8 cellular contexts compared by ENCODE assay signal in the genomic region with DNA sequence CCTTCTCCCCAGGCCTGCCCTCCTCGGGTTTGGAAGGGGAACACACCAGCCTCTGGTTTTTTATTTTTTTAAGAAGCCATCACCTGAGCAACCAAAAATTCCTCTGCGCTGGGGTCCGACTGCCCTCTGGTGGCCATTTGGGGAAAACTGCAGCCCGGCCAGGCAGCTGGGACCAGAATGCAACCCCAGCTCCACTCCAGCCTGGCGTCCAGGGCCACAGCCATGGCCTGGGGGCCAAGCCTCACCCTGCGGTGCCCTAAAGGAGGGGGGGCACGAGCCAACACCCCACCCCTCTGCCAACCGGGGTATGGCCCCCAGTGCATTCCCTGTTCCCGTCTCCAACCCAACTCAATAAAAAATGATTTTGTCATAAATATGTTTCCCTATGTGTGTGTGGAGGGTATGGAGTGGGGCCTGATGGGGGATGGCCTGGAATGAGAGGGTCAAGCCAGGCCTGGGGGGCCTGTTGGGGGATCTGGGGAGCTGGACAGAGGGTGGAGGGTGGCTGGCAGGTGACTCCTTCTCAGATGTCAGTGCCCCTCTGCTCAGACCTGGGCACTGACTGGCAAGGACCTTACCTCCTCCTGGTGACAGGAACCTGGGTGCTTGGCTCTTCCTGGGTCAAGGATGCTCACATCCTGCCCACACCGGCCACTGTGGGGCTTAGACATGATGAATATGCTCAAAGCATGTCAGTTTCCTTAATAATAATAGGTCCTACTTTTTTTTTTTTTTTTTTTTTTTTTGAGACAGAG. TPM values are rescaled to one million over a fixed set of nuclear protein-coding genes. Genes with fewer than 3 reads are reported as not detected.
DNase-seq lines count a peak whose midpoint lies in the region; ATAC-seq and TF ChIP-seq lines count a peak whose summit lies in the region.

No MANE protein-coding gene starts in this region.

- peaks cover 3% of the 10 kb centered on the region; the same call in 1 of the 2 replicates for H3K27me3 Mint-ChIP-seq in HFFc6 (ENCODE audit: insufficient read depth)

- no peak overlapping the region for H3K27ac ChIP-seq in effector memory CD4-positive, alpha-beta T cell (ENCODE audit: insufficient read depth, low read length, poor library complexity, severe bottlenecking)

- no peaks in the 10 kb centered on the region for H3K9me3 ChIP-seq in effector memory CD4-positive, alpha-beta T cell (ENCODE audit: control insufficient read depth, low read length)

- peaks cover 18% of the 10 kb centered on the region for H3K4me1 ChIP-seq in effector memory CD4-positive, alpha-beta T cell (ENCODE audit: control insufficient read depth, insufficient read depth, low read length, poor library complexity, severe bottlenecking)

- H3K27ac Mint-ChIP-seq in HFFc6: peak overlapping the region; percentile 54; the same call in 1 of the 2 replicates

- H3K27me3 ChIP-seq in effector memory CD4-positive, alpha-beta T cell (replicated peaks; ENCODE audit: control insufficient read depth, insufficient read depth, low read length, poor library complexity, severe bottlenecking): no peaks in the 10 kb centered on the region

- no peaks in the 10 kb centered on the region for H3K36me3 ChIP-seq in effector memory CD4-positive, alpha-beta T cell (ENCODE audit: control insufficient read depth, insufficient read depth, low read length)

- no peak overlapping the region for H3K4me3 ChIP-seq in effector memory CD4-positive, alpha-beta T cell (ENCODE audit: insufficient read depth, low read depth, low read length, poor library complexity, severe bottlenecking)

- H3K4me3 Mint-ChIP-seq in HFFc6: 0 out of 2 replicates have a peak overlapping the region, but pooled peaks have one; percentile 24

- no peaks in the 10 kb centered on the region for H3K36me3 Mint-ChIP-seq in HFFc6 (ENCODE audit: low read depth)

- TF ChIP-seq CTCF in HFFc6 (IDR thresholded peaks at IDR 0.05): peak; percentile 99

- no peaks in the 10 kb centered on the region for H3K9me3 Mint-ChIP-seq in HFFc6

- no peak for ATAC-seq in GM18519 (IDR thresholded peaks at IDR 0.05; ENCODE audit: low FRiP score, unreplicated experiment)

- H3K4me1 Mint-ChIP-seq in HFFc6 (ENCODE audit: low read depth): peaks cover 41% of the 10 kb centered on the region

- DNase-seq in CMK (ENCODE audit: low read depth) (peak; percentile 50), HFFc6 (peak; percentile 63), NCI-H82 (lab: John Stamatoyannopoulos, UW) (peak; percentile 84), middle frontal gyrus (ENCODE audit: extremely low spot score, low spot score) (peak; percentile 33)
- peak; percentile 60 to 64 for DNase-seq in activated CD8-positive, alpha-beta memory T cell treated with anti-CD3 and anti-CD28 coated beads for 1 hour (ENCODE audit: extremely low read depth in 1 of 2, low read depth in 1 of 2)
- DNase-seq in effector memory CD4-positive, alpha-beta T cell: peak; percentile 65 to 70 (median 67)
- peak; percentile 57 to 61 for DNase-seq in stimulated activated CD8-positive, alpha-beta memory T cell treated with anti-CD3 and anti-CD28 coated beads, Interleukin-4, amount 100 ng/mL, for 4 hours (ENCODE audit: low read depth in 2 of 2, low spot score in 1 of 2)

RNA-seq across cellular contexts. Expression of a gene that starts 3.2 kb away (rescaled TPM):
- 1 to 10 TPM; 2.3 to 3.3 (median 2.9) TPM for total RNA-seq in HFFc6 (2021; fragmentation: NEBNext Ultra II Directional; extraction: Animal tissue kit (Norgen Biotek cat#: 25700))

RNA-seq across cellular contexts. Expression of a gene that starts 12.5 kb away (rescaled TPM):
- total RNA-seq in HFFc6 (2021; fragmentation: NEBNext Ultra II Directional; extraction: Animal tissue kit (Norgen Biotek cat#: 25700)): not detected

RNA-seq across cellular contexts. Expression of a gene that starts 21.0 kb away (rescaled TPM):
- total RNA-seq in HFFc6 (2021; fragmentation: NEBNext Ultra II Directional; extraction: Animal tissue kit (Norgen Biotek cat#: 25700)): not detected

RNA-seq across cellular contexts. Expression of a gene that starts 28.9 kb away (rescaled TPM):
- 10 to 100 TPM; 22.6 to 30.8 (median 27.7) TPM for total RNA-seq in HFFc6 (2021; fragmentation: NEBNext Ultra II Directional; extraction: Animal tissue kit (Norgen Biotek cat#: 25700))

RNA-seq across cellular contexts. Expression of a gene that starts 53.8 kb away (rescaled TPM):
- total RNA-seq in HFFc6 (2021; fragmentation: NEBNext Ultra II Directional; extraction: Animal tissue kit (Norgen Biotek cat#: 25700)): under 1 TPM in 2 of 6 experiments, not detected in 4; 0.08 to 0.45 TPM

Comparison
In these comparisons a context has a peak if more than half of its experiments do, and no peak if none do; other contexts are left out.
1. DNase-seq: peak in every context shown above with its lines; median percentile 84 in NCI-H82; 67 in effector memory CD4-positive, alpha-beta T cell; 63 in HFFc6; 62 in activated CD8-positive, alpha-beta memory T cell treated with anti-CD3 and anti-CD28 coated beads for 1 hour; 59 in stimulated activated CD8-positive, alpha-beta memory T cell treated with anti-CD3 and anti-CD28 coated beads, Interleukin-4, amount 100 ng/mL, for 4 hours; 50 in CMK; 33 in middle frontal gyrus.